1 cellular context compared by ENCODE assay signal in genomic region chr7:155625557-155625956, GRCh38.
TF ChIP-seq lines count a peak whose summit lies in the region.

No MANE protein-coding gene starts in this region.

TF ChIP-seq in GM23338, 12 proteins besides CTCF, POLR2A, EP300 and RAD21 (continued from another document):
- TF ChIP-seq ZNF462 (CRISPR knock-in tag; IDR thresholded peaks at IDR 0.05) (no peak), REST (IDR thresholded peaks at IDR 0.05; ENCODE audit: unreplicated experiment) (no peak), EZH2 (IDR thresholded peaks at IDR 0.05; ENCODE audit: low read depth, unreplicated experiment) (no peak), ZNF331 (CRISPR knock-in tag; IDR thresholded peaks at IDR 0.05; ENCODE audit: low read depth) (no peak)
